1 cellular context compared by ENCODE assay signal in genomic region chr18:32770651-32771168, GRCh38.
A peak's percentile ranks its signal among the peaks of the same experiment; 100 is the strongest.
TF ChIP-seq lines count a peak whose summit lies in the region.

No MANE protein-coding gene starts in this region.

TF ChIP-seq in HepG2, 621 proteins besides CTCF, POLR2A, EP300 and RAD21 (continued from another document and continues in another):
- TF ChIP-seq ZBTB38 (CRISPR knock-in tag; IDR thresholded peaks at IDR 0.05), result no peak
- TF ChIP-seq, protein P1, sequence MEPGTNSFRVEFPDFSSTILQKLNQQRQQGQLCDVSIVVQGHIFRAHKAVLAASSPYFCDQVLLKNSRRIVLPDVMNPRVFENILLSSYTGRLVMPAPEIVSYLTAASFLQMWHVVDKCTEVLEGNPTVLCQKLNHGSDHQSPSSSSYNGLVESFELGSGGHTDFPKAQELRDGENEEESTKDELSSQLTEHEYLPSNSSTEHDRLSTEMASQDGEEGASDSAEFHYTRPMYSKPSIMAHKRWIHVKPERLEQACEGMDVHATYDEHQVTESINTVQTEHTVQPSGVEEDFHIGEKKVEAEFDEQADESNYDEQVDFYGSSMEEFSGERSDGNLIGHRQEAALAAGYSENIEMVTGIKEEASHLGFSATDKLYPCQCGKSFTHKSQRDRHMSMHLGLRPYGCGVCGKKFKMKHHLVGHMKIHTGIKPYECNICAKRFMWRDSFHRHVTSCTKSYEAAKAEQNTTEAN (CRISPR knock-in tag; conservative IDR thresholded peaks at IDR 0.05), result no peak
- TF ChIP-seq CBX2 (IDR thresholded peaks at IDR 0.05; ENCODE audit: low read depth, low read length), result no peak
- no peak for TF ChIP-seq CBX2 (CRISPR knock-in tag; IDR thresholded peaks at IDR 0.05; ENCODE audit: low read depth)
- no peak for TF ChIP-seq ZFP37 (CRISPR knock-in tag; IDR thresholded peaks at IDR 0.05; ENCODE audit: borderline replicate concordance)
- no peak for TF ChIP-seq ZNF513 (CRISPR knock-in tag; conservative IDR thresholded peaks at IDR 0.05)
- peak; percentile 51; the same call in 1 of the 2 replicates for TF ChIP-seq ETS1 (CRISPR knock-in tag; IDR thresholded peaks at IDR 0.05)
- no peak for TF ChIP-seq ZNF430 (CRISPR knock-in tag; IDR thresholded peaks at IDR 0.05)
- no peak for TF ChIP-seq SETDB1 (CRISPR knock-in tag; IDR thresholded peaks at IDR 0.05; ENCODE audit: borderline replicate concordance)
- TF ChIP-seq ZNF296 (CRISPR knock-in tag; conservative IDR thresholded peaks at IDR 0.05), result no peak
- TF ChIP-seq ZNF235 (CRISPR knock-in tag; IDR thresholded peaks at IDR 0.05; ENCODE audit: borderline replicate concordance), result peak; percentile 64; the same call in 1 of the 2 replicates
- no peak for TF ChIP-seq HMGXB3 (CRISPR knock-in tag; IDR thresholded peaks at IDR 0.05; ENCODE audit: borderline replicate concordance)
- TF ChIP-seq TBX2 (CRISPR knock-in tag; IDR thresholded peaks at IDR 0.05; ENCODE audit: borderline replicate concordance), result 0 out of 2 replicates have a peak, but pooled peaks have one; percentile 23
- no peak for TF ChIP-seq KMT2A (CRISPR knock-in tag; IDR thresholded peaks at IDR 0.05)
- TF ChIP-seq ZFP36L1 (CRISPR knock-in tag; IDR thresholded peaks at IDR 0.05), result no peak
- no peak for TF ChIP-seq KLF15 (CRISPR knock-in tag; IDR thresholded peaks at IDR 0.05; ENCODE audit: borderline replicate concordance)
- no peak for TF ChIP-seq ZBTB49 (CRISPR knock-in tag; IDR thresholded peaks at IDR 0.05; ENCODE audit: borderline replicate concordance)
- 0 out of 2 replicates have a peak, but pooled peaks have one; percentile 28 for TF ChIP-seq NKX3-1 (CRISPR knock-in tag; IDR thresholded peaks at IDR 0.05)
- TF ChIP-seq, protein P2, sequence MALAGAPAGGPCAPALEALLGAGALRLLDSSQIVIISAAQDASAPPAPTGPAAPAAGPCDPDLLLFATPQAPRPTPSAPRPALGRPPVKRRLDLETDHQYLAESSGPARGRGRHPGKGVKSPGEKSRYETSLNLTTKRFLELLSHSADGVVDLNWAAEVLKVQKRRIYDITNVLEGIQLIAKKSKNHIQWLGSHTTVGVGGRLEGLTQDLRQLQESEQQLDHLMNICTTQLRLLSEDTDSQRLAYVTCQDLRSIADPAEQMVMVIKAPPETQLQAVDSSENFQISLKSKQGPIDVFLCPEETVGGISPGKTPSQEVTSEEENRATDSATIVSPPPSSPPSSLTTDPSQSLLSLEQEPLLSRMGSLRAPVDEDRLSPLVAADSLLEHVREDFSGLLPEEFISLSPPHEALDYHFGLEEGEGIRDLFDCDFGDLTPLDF (CRISPR knock-in tag; IDR thresholded peaks at IDR 0.05), result 0 out of 2 replicates have a peak, but pooled peaks have one; percentile 37
- TF ChIP-seq HOXA3 (CRISPR knock-in tag; IDR thresholded peaks at IDR 0.05), result no peak
- 0 out of 2 replicates have a peak, but pooled peaks have one; percentile 4 for TF ChIP-seq SALL1 (CRISPR knock-in tag; IDR thresholded peaks at IDR 0.05)
- TF ChIP-seq ZNF616 (CRISPR knock-in tag; IDR thresholded peaks at IDR 0.05; ENCODE audit: low read depth), result no peak
- TF ChIP-seq, protein P3, sequence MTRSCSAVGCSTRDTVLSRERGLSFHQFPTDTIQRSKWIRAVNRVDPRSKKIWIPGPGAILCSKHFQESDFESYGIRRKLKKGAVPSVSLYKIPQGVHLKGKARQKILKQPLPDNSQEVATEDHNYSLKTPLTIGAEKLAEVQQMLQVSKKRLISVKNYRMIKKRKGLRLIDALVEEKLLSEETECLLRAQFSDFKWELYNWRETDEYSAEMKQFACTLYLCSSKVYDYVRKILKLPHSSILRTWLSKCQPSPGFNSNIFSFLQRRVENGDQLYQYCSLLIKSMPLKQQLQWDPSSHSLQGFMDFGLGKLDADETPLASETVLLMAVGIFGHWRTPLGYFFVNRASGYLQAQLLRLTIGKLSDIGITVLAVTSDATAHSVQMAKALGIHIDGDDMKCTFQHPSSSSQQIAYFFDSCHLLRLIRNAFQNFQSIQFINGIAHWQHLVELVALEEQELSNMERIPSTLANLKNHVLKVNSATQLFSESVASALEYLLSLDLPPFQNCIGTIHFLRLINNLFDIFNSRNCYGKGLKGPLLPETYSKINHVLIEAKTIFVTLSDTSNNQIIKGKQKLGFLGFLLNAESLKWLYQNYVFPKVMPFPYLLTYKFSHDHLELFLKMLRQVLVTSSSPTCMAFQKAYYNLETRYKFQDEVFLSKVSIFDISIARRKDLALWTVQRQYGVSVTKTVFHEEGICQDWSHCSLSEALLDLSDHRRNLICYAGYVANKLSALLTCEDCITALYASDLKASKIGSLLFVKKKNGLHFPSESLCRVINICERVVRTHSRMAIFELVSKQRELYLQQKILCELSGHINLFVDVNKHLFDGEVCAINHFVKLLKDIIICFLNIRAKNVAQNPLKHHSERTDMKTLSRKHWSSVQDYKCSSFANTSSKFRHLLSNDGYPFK (CRISPR knock-in tag; IDR thresholded peaks at IDR 0.05; ENCODE audit: borderline replicate concordance), result 0 out of 2 replicates have a peak, but pooled peaks have one; percentile 6
- TF ChIP-seq ZNF451 (CRISPR knock-in tag; IDR thresholded peaks at IDR 0.05), result no peak; the same call in 1 of the 2 replicates
- TF ChIP-seq ZNF558 (CRISPR knock-in tag; IDR thresholded peaks at IDR 0.05; ENCODE audit: borderline replicate concordance), result 0 out of 2 replicates have a peak, but pooled peaks have one; percentile 2
- TF ChIP-seq, protein P4, sequence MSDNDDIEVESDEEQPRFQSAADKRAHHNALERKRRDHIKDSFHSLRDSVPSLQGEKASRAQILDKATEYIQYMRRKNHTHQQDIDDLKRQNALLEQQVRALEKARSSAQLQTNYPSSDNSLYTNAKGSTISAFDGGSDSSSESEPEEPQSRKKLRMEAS (IDR thresholded peaks at IDR 0.05), result 0 out of 2 replicates have a peak, but pooled peaks have one; percentile 18
- TF ChIP-seq, protein P5, sequence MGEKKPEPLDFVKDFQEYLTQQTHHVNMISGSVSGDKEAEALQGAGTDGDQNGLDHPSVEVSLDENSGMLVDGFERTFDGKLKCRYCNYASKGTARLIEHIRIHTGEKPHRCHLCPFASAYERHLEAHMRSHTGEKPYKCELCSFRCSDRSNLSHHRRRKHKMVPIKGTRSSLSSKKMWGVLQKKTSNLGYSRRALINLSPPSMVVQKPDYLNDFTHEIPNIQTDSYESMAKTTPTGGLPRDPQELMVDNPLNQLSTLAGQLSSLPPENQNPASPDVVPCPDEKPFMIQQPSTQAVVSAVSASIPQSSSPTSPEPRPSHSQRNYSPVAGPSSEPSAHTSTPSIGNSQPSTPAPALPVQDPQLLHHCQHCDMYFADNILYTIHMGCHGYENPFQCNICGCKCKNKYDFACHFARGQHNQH (CRISPR knock-in tag; IDR thresholded peaks at IDR 0.05), result no peak
- peak; percentile 39; the same call in 1 of the 2 replicates for TF ChIP-seq IRF9 (CRISPR knock-in tag; IDR thresholded peaks at IDR 0.05; ENCODE audit: borderline replicate concordance)
- no peak for TF ChIP-seq ZNF503 (CRISPR knock-in tag; IDR thresholded peaks at IDR 0.05)
- TF ChIP-seq ZNF264 (CRISPR knock-in tag; IDR thresholded peaks at IDR 0.05), result 0 out of 2 replicates have a peak, but pooled peaks have one; percentile 32
- no peak for TF ChIP-seq PHF5A (CRISPR knock-in tag; IDR thresholded peaks at IDR 0.05; ENCODE audit: low read depth, unreplicated experiment)
- no peak for TF ChIP-seq IRF2 (CRISPR knock-in tag; IDR thresholded peaks at IDR 0.05)
- TF ChIP-seq WIZ (CRISPR knock-in tag; IDR thresholded peaks at IDR 0.05), result no peak
- no peak for TF ChIP-seq NAIF1 (CRISPR knock-in tag; IDR thresholded peaks at IDR 0.05; ENCODE audit: borderline replicate concordance)
- peak; percentile 0 for TF ChIP-seq HNRNPLL (IDR thresholded peaks at IDR 0.05; ENCODE audit: low read depth, low read length, poor library complexity, severe bottlenecking)
- TF ChIP-seq TAF15 (IDR thresholded peaks at IDR 0.05; ENCODE audit: low read depth, low read length, poor library complexity, severe bottlenecking), result no peak
